10 cellular contexts compared by ENCODE assay signal in the genomic region with DNA sequence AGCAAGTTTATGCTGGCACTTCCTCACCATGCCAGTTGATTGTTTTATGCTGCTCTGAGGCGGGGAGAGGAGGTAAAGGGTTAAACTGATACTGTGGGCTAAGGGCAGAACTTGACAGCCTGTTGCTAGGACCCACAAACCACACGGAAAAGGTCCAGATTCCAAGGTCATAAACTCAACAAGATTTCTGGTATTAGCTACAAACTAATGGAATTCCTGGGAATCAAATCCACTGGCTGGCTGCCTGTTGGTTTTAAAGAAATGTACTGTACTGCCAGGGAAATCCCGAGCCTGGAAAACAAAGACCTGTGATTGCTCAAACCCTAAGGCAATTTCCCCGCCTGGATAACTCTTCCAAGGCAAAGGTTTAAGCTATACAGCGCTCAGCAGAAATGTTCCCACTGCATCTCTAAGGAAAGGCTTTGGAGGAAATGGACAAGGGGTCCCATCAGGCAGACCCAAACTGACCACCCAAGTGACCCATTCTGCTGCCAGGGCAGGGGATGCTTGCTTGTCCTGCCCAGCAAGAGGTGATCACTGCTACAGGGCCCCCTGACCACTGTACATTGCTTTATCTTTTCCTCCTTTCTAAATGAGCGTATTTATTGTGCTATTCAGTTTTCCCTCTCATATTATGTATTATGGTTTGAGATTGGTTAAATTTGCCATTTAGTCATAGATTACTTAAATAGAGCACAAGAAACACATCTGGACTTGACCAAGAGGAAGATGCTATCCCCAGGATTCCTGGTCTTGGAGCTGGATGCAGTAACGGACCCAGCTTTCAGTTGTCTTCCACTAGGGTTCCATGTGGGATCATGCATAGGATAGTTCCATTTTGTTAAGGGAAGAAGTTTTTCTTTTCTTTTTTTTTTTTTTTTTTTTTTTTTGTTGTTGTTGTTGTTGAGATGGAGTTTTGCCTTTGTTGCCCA.
DNase-seq lines count a peak whose midpoint lies in the region; ATAC-seq, FAIRE-seq and TF ChIP-seq lines count a peak whose summit lies in the region.
"Had no signal": no experiment of that assay in that cellular context is flagged by ENCODE, and none has a peak within 500 bp of the region (broad histone marks: within the 10 kb centered on the region; RNA-seq: fewer than 3 reads in every experiment).

No MANE protein-coding gene starts in this region.

- no peak overlapping the region for H3K27ac Mint-ChIP-seq in MCF 10A (ENCODE audit: low read depth, unreplicated experiment)
- H3K27ac Mint-ChIP-seq: type B pancreatic cell had no signal

- H3K4me1 ChIP-seq in keratinocyte (ENCODE audit: control insufficient read depth, extremely low read depth, insufficient read depth, low read length) (peaks cover 41% of the 10 kb centered on the region), skeletal muscle satellite cell (ENCODE audit: control insufficient read depth, insufficient read depth, low read length) (peaks cover 60% of the 10 kb centered on the region)

- H3K4me2 ChIP-seq in keratinocyte (ENCODE audit: control insufficient read depth, extremely low read depth, insufficient read depth, low read depth, low read length) (peak overlapping the region; percentile 23), skeletal muscle satellite cell (ENCODE audit: low read length) (peak overlapping the region; percentile 54)

- peaks cover 18% of the 10 kb centered on the region for H3K9me3 Mint-ChIP-seq in MCF 10A (ENCODE audit: unreplicated experiment)
- H3K9me3 Mint-ChIP-seq: type B pancreatic cell had no signal

- FAIRE-seq in H54 (lab: Jason Lieb, UNC) = peak; percentile 100
- FAIRE-seq in keratinocyte (lab: Jason Lieb, UNC) = peak; percentile 90

- no peak for TF ChIP-seq CTCF in MCF 10A (IDR thresholded peaks at IDR 0.05; ENCODE audit: unreplicated experiment)
- TF ChIP-seq CTCF in keratinocyte (optimal IDR thresholded peaks at IDR 0.05 in 1 of 3, IDR thresholded peaks at IDR 0.05 in 1 of 3, conservative IDR thresholded peaks at IDR 0.05 in 1 of 3; ENCODE audit: extremely low read depth in 1 of 3, insufficient read depth in 2 of 3, low read length in 3 of 3) = no peak

- peak overlapping the region; percentile 40 for H3K9ac ChIP-seq in keratinocyte (ENCODE audit: control insufficient read depth, extremely low read depth, insufficient read depth, low read length)
- peak overlapping the region; percentile 78 for H3K9ac ChIP-seq in skeletal muscle satellite cell (ENCODE audit: low read depth, low read length)

- H3K9me1 ChIP-seq in keratinocyte (ENCODE audit: control insufficient read depth, extremely low read depth, insufficient read depth, low read length) = no peaks in the 10 kb centered on the region

- dilution Hi-C loops in keratinocyte (cut with MboI; ENCODE audit: extremely low pct_ligation_motif_present, low sequenced_read_pairs) = no loop called here

- H3K27ac ChIP-seq in keratinocyte (ENCODE audit: control insufficient read depth, insufficient read depth, low read length) = peak overlapping the region; percentile 69

- BruUV-seq in MCF 10A (replicated peaks; lab: Mats Ljungman, UMichigan) = no TSS peak

- H3K9me3 ChIP-seq in keratinocyte (ENCODE audit: control insufficient read depth, low read depth, low read length) = peaks cover 8% of the 10 kb centered on the region
- H3K9me3 ChIP-seq in skeletal muscle satellite cell (replicated peaks; ENCODE audit: low read length) = peaks cover 3% of the 10 kb centered on the region
- H3K9me3 ChIP-seq: esophagus squamous epithelium had no signal

- H3K79me2 ChIP-seq in keratinocyte (ENCODE audit: control insufficient read depth, insufficient read depth, low read length) = no peaks in the 10 kb centered on the region

- intact Hi-C loops in MCF 10A (cut with micrococcal nuclease) = no loop called here

- CTCF ChIA-PET in MCF 10A (lab: Yijun Ruan, JAX) = interaction anchor here (0.6 to 2.8 kb wide), 2 partner anchors 24 to 36 kb away, joined by 4 to 7 read pairs; no protein-coding TSS in a partner anchor

- H3K36me3 ChIP-seq in keratinocyte (ENCODE audit: control insufficient read depth in 2 of 2, extremely low read depth in 1 of 2, insufficient read depth in 2 of 2, low read length in 2 of 2) = no peaks in the 10 kb centered on the region
- H3K36me3 ChIP-seq in skeletal muscle satellite cell (ENCODE audit: insufficient read depth, low read length) = no peaks in the 10 kb centered on the region
- H3K36me3 ChIP-seq: esophagus squamous epithelium had no signal

- H3K4me3 ChIP-seq in keratinocyte (ENCODE audit: control insufficient read depth in 2 of 3, extremely low read depth in 1 of 3, insufficient read depth in 2 of 3, low read depth in 1 of 3, low read length in 3 of 3) (no peak overlapping the region), skeletal muscle satellite cell (ENCODE audit: low read length) (peak overlapping the region; percentile 41)
- H3K4me3 ChIP-seq: esophagus squamous epithelium had no signal

- POLR2A ChIA-PET in MCF 10A (lab: Yijun Ruan, JAX) = interaction anchor here (0.5 to 2.9 kb wide), 7 partner anchors 10 to 320 kb away, joined by 3 to 15 read pairs (median 6); a partner anchor contains a TSS

- H3K4me3 Mint-ChIP-seq in MCF 10A (ENCODE audit: unreplicated experiment) = no peak overlapping the region
- H3K4me3 Mint-ChIP-seq: type B pancreatic cell had no signal

- no peaks in the 10 kb centered on the region for H3K27me3 Mint-ChIP-seq in MCF 10A (ENCODE audit: insufficient read depth, unreplicated experiment)
- H3K27me3 Mint-ChIP-seq: type B pancreatic cell had no signal

- no peak for ATAC-seq in HG02981 (IDR thresholded peaks at IDR 0.05; ENCODE audit: unreplicated experiment)
- ATAC-seq in HG03045 (IDR thresholded peaks at IDR 0.05; ENCODE audit: unreplicated experiment) = no peak

- DNase-seq in H54 (ENCODE audit: insufficient read length, low spot score) (no peak), MCF 10A (ENCODE audit: unreplicated experiment) (peak; percentile 89), keratinocyte (ENCODE audit: low read depth, low spot score) (peak; percentile 65), activated gamma-delta T cell treated with Interleukin-2 at 50 U/mL for 16 hours (no peak)
- DNase-seq in activated CD4-positive, alpha-beta T cell treated with anti-CD3 and anti-CD28 coated beads for 48 hours = no peak
- DNase-seq: esophagus squamous epithelium had no signal

- no peaks in the 10 kb centered on the region for H4K20me1 ChIP-seq in keratinocyte (ENCODE audit: control insufficient read depth, extremely low read depth, insufficient read depth, low read length)

- TF ChIP-seq POLR2A in H54 (IDR thresholded peaks at IDR 0.05; ENCODE audit: low read depth, low read length) = no peak

- peaks cover 35% of the 10 kb centered on the region for H3K4me1 Mint-ChIP-seq in MCF 10A (ENCODE audit: insufficient read depth, unreplicated experiment)

- H3K36me3 Mint-ChIP-seq in MCF 10A (ENCODE audit: insufficient read depth, unreplicated experiment) = no peaks in the 10 kb centered on the region

- H3K27me3 ChIP-seq in keratinocyte (ENCODE audit: control insufficient read depth, extremely low read depth, insufficient read depth, low read length) (no peaks in the 10 kb centered on the region), skeletal muscle satellite cell (ENCODE audit: control insufficient read depth, insufficient read depth, low read length) (no peaks in the 10 kb centered on the region)
- H3K27me3 ChIP-seq: esophagus squamous epithelium had no signal

- H2AFZ ChIP-seq in keratinocyte (ENCODE audit: control insufficient read depth, low read length) = no peak overlapping the region

Comparison
In these comparisons a context has a peak if more than half of its experiments do, and no peak if none do; other contexts are left out.
1. DNase-seq: peak in MCF 10A (single experiment) and keratinocyte (single experiment); none in H54 (single experiment), activated gamma-delta T cell treated with Interleukin-2 at 50 U/mL for 16 hours (single experiment) and activated CD4-positive, alpha-beta T cell treated with anti-CD3 and anti-CD28 coated beads for 48 hours (single experiment).